2 cellular contexts compared by ENCODE assay signal in the genomic region with DNA sequence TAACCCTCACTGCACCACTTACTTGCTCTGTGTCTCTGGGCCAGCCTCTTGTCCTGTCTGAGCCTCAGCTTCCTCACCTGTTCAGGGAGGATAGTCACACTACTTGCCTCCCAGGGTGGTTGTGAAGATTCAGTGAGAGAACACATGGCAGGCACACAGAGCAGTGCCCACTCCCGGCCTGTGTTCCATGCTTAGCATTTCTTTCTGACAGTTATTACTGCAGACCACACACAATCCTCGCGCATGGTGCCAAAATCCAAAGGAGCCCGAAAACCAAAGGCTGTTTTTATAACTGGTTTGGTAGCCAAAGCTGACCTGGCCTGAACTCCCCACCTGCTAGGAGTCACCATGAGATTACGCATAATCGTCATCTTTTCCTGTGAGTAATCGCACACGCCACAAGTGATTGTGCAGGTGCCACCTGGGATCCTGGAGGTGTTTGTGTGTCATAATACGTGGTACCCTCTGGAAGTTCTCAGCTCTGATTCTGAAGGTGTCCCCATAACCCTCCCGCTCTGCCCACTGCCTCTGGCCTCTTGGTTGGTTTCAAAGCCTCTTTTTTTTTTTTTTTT.
TF ChIP-seq lines count a peak whose summit lies in the region.

No MANE protein-coding gene starts in this region.

TF ChIP-seq in GM12878, 131 proteins besides CTCF, POLR2A, EP300 and RAD21:
- TF ChIP-seq TCF12 (IDR thresholded peaks at IDR 0.05; ENCODE audit: low read depth, low read length) (no peak), CREM (IDR thresholded peaks at IDR 0.05; ENCODE audit: low read depth) (no peak), MTA3 (IDR thresholded peaks at IDR 0.05; ENCODE audit: borderline replicate concordance, low read length) (no peak), POLR2AphosphoS2 (IDR thresholded peaks at IDR 0.05; ENCODE audit: low read depth, low read length) (no peak), CHD4 (IDR thresholded peaks at IDR 0.05) (no peak), SRF (IDR thresholded peaks at IDR 0.05; ENCODE audit: low read depth in 2 of 2, low read length in 2 of 2) (no peak), SIN3A (IDR thresholded peaks at IDR 0.05; ENCODE audit: low read depth, low read length) (no peak), TARDBP (IDR thresholded peaks at IDR 0.05; ENCODE audit: borderline replicate concordance) (no peak), BHLHE40 (IDR thresholded peaks at IDR 0.05; ENCODE audit: borderline replicate concordance in 1 of 2, low read depth in 2 of 2, low read length in 1 of 2) (no peak), MEF2A (IDR thresholded peaks at IDR 0.05; ENCODE audit: insufficient read depth, low read depth, low read length) (no peak), MTA2 (IDR thresholded peaks at IDR 0.05; ENCODE audit: low read depth) (no peak), ZNF24 (IDR thresholded peaks at IDR 0.05) (no peak), SMAD5 (IDR thresholded peaks at IDR 0.05; ENCODE audit: low read depth) (no peak)
- TF ChIP-seq, protein P1, sequence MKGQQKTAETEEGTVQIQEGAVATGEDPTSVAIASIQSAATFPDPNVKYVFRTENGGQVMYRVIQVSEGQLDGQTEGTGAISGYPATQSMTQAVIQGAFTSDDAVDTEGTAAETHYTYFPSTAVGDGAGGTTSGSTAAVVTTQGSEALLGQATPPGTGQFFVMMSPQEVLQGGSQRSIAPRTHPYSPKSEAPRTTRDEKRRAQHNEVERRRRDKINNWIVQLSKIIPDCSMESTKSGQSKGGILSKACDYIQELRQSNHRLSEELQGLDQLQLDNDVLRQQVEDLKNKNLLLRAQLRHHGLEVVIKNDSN (IDR thresholded peaks at IDR 0.05; ENCODE audit: borderline replicate concordance, extremely low read length, insufficient read depth, low read depth, low read length): no peak
- TF ChIP-seq, protein P2, sequence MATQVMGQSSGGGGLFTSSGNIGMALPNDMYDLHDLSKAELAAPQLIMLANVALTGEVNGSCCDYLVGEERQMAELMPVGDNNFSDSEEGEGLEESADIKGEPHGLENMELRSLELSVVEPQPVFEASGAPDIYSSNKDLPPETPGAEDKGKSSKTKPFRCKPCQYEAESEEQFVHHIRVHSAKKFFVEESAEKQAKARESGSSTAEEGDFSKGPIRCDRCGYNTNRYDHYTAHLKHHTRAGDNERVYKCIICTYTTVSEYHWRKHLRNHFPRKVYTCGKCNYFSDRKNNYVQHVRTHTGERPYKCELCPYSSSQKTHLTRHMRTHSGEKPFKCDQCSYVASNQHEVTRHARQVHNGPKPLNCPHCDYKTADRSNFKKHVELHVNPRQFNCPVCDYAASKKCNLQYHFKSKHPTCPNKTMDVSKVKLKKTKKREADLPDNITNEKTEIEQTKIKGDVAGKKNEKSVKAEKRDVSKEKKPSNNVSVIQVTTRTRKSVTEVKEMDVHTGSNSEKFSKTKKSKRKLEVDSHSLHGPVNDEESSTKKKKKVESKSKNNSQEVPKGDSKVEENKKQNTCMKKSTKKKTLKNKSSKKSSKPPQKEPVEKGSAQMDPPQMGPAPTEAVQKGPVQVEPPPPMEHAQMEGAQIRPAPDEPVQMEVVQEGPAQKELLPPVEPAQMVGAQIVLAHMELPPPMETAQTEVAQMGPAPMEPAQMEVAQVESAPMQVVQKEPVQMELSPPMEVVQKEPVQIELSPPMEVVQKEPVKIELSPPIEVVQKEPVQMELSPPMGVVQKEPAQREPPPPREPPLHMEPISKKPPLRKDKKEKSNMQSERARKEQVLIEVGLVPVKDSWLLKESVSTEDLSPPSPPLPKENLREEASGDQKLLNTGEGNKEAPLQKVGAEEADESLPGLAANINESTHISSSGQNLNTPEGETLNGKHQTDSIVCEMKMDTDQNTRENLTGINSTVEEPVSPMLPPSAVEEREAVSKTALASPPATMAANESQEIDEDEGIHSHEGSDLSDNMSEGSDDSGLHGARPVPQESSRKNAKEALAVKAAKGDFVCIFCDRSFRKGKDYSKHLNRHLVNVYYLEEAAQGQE (IDR thresholded peaks at IDR 0.05; ENCODE audit: low read depth, low read length): no peak
- TF ChIP-seq, protein P3, sequence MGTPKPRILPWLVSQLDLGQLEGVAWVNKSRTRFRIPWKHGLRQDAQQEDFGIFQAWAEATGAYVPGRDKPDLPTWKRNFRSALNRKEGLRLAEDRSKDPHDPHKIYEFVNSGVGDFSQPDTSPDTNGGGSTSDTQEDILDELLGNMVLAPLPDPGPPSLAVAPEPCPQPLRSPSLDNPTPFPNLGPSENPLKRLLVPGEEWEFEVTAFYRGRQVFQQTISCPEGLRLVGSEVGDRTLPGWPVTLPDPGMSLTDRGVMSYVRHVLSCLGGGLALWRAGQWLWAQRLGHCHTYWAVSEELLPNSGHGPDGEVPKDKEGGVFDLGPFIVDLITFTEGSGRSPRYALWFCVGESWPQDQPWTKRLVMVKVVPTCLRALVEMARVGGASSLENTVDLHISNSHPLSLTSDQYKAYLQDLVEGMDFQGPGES (IDR thresholded peaks at IDR 0.05): no peak
- TF ChIP-seq, protein P4, sequence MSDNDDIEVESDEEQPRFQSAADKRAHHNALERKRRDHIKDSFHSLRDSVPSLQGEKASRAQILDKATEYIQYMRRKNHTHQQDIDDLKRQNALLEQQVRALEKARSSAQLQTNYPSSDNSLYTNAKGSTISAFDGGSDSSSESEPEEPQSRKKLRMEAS (IDR thresholded peaks at IDR 0.05; ENCODE audit: low read depth, low read length): no peak
- TF ChIP-seq, protein P5, sequence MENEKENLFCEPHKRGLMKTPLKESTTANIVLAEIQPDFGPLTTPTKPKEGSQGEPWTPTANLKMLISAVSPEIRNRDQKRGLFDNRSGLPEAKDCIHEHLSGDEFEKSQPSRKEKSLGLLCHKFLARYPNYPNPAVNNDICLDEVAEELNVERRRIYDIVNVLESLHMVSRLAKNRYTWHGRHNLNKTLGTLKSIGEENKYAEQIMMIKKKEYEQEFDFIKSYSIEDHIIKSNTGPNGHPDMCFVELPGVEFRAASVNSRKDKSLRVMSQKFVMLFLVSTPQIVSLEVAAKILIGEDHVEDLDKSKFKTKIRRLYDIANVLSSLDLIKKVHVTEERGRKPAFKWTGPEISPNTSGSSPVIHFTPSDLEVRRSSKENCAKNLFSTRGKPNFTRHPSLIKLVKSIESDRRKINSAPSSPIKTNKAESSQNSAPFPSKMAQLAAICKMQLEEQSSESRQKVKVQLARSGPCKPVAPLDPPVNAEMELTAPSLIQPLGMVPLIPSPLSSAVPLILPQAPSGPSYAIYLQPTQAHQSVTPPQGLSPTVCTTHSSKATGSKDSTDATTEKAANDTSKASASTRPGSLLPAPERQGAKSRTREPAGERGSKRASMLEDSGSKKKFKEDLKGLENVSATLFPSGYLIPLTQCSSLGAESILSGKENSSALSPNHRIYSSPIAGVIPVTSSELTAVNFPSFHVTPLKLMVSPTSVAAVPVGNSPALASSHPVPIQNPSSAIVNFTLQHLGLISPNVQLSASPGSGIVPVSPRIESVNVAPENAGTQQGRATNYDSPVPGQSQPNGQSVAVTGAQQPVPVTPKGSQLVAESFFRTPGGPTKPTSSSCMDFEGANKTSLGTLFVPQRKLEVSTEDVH (IDR thresholded peaks at IDR 0.05; ENCODE audit: low read depth, partially characterized antibody): no peak

TF ChIP-seq in HepG2, 621 proteins besides CTCF, POLR2A, EP300 and RAD21:
- TF ChIP-seq, protein P6, sequence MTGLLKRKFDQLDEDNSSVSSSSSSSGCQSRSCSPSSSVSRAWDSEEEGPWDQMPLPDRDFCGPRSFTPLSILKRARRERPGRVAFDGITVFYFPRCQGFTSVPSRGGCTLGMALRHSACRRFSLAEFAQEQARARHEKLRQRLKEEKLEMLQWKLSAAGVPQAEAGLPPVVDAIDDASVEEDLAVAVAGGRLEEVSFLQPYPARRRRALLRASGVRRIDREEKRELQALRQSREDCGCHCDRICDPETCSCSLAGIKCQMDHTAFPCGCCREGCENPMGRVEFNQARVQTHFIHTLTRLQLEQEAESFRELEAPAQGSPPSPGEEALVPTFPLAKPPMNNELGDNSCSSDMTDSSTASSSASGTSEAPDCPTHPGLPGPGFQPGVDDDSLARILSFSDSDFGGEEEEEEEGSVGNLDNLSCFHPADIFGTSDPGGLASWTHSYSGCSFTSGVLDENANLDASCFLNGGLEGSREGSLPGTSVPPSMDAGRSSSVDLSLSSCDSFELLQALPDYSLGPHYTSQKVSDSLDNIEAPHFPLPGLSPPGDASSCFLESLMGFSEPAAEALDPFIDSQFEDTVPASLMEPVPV (CRISPR knock-in tag; IDR thresholded peaks at IDR 0.05): no peak
- TF ChIP-seq RFX1 (IDR thresholded peaks at IDR 0.05) (no peak), MAFF (IDR thresholded peaks at IDR 0.05; ENCODE audit: low read depth, low read length) (0 out of 2 replicates have a peak, but pooled peaks have one; percentile 9), KLF13 (CRISPR knock-in tag; IDR thresholded peaks at IDR 0.05) (no peak), MAFK (conservative IDR thresholded peaks at IDR 0.05 in 1 of 2, IDR thresholded peaks at IDR 0.05 in 1 of 2; ENCODE audit: low read length in 2 of 2) (peak in 1 of 2 experiments; percentile 36; a peak in 1 of 4 replicates), FOXK1 (CRISPR knock-in tag; IDR thresholded peaks at IDR 0.05; ENCODE audit: borderline replicate concordance, low read depth) (no peak), MIER3 (CRISPR knock-in tag; IDR thresholded peaks at IDR 0.05; ENCODE audit: borderline replicate concordance) (no peak)
- TF ChIP-seq, protein P7, sequence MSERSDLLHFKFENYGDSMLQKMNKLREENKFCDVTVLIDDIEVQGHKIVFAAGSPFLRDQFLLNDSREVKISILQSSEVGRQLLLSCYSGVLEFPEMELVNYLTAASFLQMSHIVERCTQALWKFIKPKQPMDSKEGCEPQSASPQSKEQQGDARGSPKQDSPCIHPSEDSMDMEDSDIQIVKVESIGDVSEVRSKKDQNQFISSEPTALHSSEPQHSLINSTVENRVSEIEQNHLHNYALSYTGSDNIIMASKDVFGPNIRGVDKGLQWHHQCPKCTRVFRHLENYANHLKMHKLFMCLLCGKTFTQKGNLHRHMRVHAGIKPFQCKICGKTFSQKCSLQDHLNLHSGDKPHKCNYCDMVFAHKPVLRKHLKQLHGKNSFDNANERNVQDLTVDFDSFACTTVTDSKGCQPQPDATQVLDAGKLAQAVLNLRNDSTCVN (CRISPR knock-in tag; IDR thresholded peaks at IDR 0.05; ENCODE audit: borderline replicate concordance): no peak
- TF ChIP-seq, protein P8, sequence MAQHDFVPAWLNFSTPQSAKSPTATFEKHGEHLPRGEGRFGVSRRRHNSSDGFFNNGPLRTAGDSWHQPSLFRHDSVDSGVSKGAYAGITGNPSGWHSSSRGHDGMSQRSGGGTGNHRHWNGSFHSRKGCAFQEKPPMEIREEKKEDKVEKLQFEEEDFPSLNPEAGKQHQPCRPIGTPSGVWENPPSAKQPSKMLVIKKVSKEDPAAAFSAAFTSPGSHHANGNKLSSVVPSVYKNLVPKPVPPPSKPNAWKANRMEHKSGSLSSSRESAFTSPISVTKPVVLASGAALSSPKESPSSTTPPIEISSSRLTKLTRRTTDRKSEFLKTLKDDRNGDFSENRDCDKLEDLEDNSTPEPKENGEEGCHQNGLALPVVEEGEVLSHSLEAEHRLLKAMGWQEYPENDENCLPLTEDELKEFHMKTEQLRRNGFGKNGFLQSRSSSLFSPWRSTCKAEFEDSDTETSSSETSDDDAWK (CRISPR knock-in tag; IDR thresholded peaks at IDR 0.05): no peak
- TF ChIP-seq, protein P9, sequence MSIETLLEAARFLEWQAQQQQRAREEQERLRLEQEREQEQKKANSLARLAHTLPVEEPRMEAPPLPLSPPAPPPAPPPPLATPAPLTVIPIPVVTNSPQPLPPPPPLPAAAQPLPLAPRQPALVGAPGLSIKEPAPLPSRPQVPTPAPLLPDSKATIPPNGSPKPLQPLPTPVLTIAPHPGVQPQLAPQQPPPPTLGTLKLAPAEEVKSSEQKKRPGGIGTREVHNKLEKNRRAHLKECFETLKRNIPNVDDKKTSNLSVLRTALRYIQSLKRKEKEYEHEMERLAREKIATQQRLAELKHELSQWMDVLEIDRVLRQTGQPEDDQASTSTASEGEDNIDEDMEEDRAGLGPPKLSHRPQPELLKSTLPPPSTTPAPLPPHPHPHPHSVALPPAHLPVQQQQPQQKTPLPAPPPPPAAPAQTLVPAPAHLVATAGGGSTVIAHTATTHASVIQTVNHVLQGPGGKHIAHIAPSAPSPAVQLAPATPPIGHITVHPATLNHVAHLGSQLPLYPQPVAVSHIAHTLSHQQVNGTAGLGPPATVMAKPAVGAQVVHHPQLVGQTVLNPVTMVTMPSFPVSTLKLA (IDR thresholded peaks at IDR 0.05): no peak
